ENCODE assay signal across 28 cellular contexts in the genomic region with DNA sequence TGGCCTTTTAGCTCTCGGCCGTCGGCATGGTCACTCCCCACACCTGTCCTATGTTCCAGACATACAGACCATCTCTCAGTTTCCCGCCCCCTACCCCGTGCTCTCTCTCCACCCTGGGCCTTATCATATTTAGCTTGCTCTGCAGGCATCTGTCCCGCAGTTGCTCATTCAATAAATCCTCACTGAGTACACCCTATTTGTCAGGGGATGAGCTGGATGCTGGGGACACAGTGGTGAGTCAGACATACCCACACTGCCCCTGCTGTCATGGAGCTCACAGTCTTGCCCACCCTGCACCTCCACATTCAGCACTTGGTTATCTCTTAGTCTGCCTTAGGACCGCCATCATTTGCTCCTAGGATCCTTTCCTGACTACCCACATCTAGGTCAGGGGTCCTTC.
"Had no signal": no experiment of that assay in that cellular context is flagged by ENCODE, and none has a peak within 500 bp of the region (broad histone marks: within the 10 kb centered on the region; RNA-seq: fewer than 3 reads in every experiment).

No MANE protein-coding gene starts in this region.

- H3K9me3 Mint-ChIP-seq: activated B cell treated with CpG ODN at 0.5 μM for 24 hours had no signal

- H3K4me1 Mint-ChIP-seq: activated B cell treated with CpG ODN at 0.5 μM for 24 hours; activated CD4-positive, alpha-beta T cell treated with anti-CD3 and anti-CD28 coated beads, Interleukin-2, amount 10 ng/mL, durations not matched to agents 24 days and 14 days; activated CD8-positive, alpha-beta memory T cell treated with anti-CD3 and anti-CD28 coated beads, Interleukin-2, amount 10 ng/mL, durations not matched to agents 7 days and 5 days; activated naive CD8-positive, alpha-beta T cell treated with anti-CD3 and anti-CD28 coated beads, Interleukin-2, amount 50 U/mL, for 24 hours had no signal

- H3K27ac ChIP-seq: ascending aorta, body of pancreas, Peyer's patch, RWPE1 had no signal

- H3K4me1 ChIP-seq: ascending aorta, body of pancreas, Peyer's patch had no signal

- H3K27me3 ChIP-seq: ascending aorta, body of pancreas, Peyer's patch had no signal

- ATAC-seq: activated CD8-positive, alpha-beta memory T cell treated with anti-CD3 and anti-CD28 coated beads, Interleukin-2, amount 10 ng/mL, durations not matched to agents 7 days and 5 days; activated naive CD4-positive, alpha-beta T cell treated with anti-CD3 and anti-CD28 coated beads, Interleukin-2, amount 50 U/mL, for 72 hours; activated naive CD8-positive, alpha-beta T cell treated with anti-CD3 and anti-CD28 coated beads, Interleukin-2, amount 50 U/mL, for 24 hours; activated T-cell treated with anti-CD3 and anti-CD28 coated beads, Interleukin-2, amount 50 U/mL, for 4 hours; body of pancreas; K562 had no signal

- H3K4me3 ChIP-seq: ascending aorta, body of pancreas, K562, Peyer's patch had no signal

- H3K27ac Mint-ChIP-seq: activated B cell treated with CpG ODN at 0.5 μM for 24 hours; activated CD4-positive, alpha-beta T cell treated with anti-CD3 and anti-CD28 coated beads, Interleukin-2, amount 10 ng/mL, durations not matched to agents 24 days and 14 days; activated CD8-positive, alpha-beta memory T cell treated with anti-CD3 and anti-CD28 coated beads, Interleukin-2, amount 10 ng/mL, durations not matched to agents 7 days and 5 days; activated naive CD4-positive, alpha-beta T cell treated with anti-CD3 and anti-CD28 coated beads, Interleukin-2, amount 50 U/mL, for 72 hours; activated naive CD8-positive, alpha-beta T cell treated with anti-CD3 and anti-CD28 coated beads, Interleukin-2, amount 50 U/mL, for 24 hours; T-helper 1 cell treated with Interleukin-12 subunit alpha and Interleukin-12 subunit beta and Interleukin-4 antibody, amounts not matched to agents 30 μg/mL and 1 μg/mL, for 36 hours had no signal

- H3K27me3 Mint-ChIP-seq: activated B cell treated with CpG ODN at 0.5 μM for 24 hours; activated CD4-positive, alpha-beta T cell treated with anti-CD3 and anti-CD28 coated beads, Interleukin-2, amount 10 ng/mL, durations not matched to agents 24 days and 14 days; activated CD8-positive, alpha-beta memory T cell treated with anti-CD3 and anti-CD28 coated beads, Interleukin-2, amount 10 ng/mL, durations not matched to agents 7 days and 5 days; activated naive CD8-positive, alpha-beta T cell treated with anti-CD3 and anti-CD28 coated beads, Interleukin-2, amount 50 U/mL, for 24 hours had no signal

- DNase-seq: activated B cell treated with CpG ODN at 0.5 μM for 24 hours; activated CD4-positive, alpha-beta T cell treated with anti-CD3 and anti-CD28 coated beads for 1 hour; activated CD4-positive, alpha-beta T cell treated with anti-CD3 and anti-CD28 coated beads, Interleukin-2, amount 10 ng/mL, durations not matched to agents 24 days and 14 days; activated CD4-positive, alpha-beta T cell treated with anti-CD3 and anti-CD28 coated beads, Interleukin-2, amount 50 U/mL, for 48 hours; activated CD8-positive, alpha-beta memory T cell treated with anti-CD3 and anti-CD28 coated beads, Interleukin-2, amount 10 ng/mL, durations not matched to agents 7 days and 5 days; activated effector memory CD4-positive, alpha-beta T cell treated with anti-CD3 and anti-CD28 coated beads, Interleukin-2, amount 50 U/mL, for 16 hours; activated naive CD4-positive, alpha-beta T cell treated with Interleukin-2 at 50 U/mL for 16 hours; activated naive CD8-positive, alpha-beta T cell treated with anti-CD3 and anti-CD28 coated beads, Interleukin-2, amount 50 U/mL, for 24 hours; activated T-cell treated with anti-CD3 and anti-CD28 coated beads, Interleukin-2, amount 50 U/mL, for 4 hours; amniotic stem cell; body of pancreas; Karpas-422; MM.1S; NCI-H1105; NCI-H1436; NCI-H1694 treated with DMSO at 0.1 percent for 48 hours; NCI-H2081 treated with DMSO at 0.1 percent for 48 hours; NCI-H2171; NCI-H345; NCI-H510A; NCI-H526 treated with DMSO at 0.1 percent for 48 hours; Peyer's patch; SHP77 treated with DMSO at 0.1 percent for 48 hours had no signal

- H3K36me3 Mint-ChIP-seq: activated naive CD4-positive, alpha-beta T cell treated with anti-CD3 and anti-CD28 coated beads, Interleukin-2, amount 50 U/mL, for 72 hours had no signal

- H3K4me3 Mint-ChIP-seq: activated B cell treated with CpG ODN at 0.5 μM for 24 hours; activated CD4-positive, alpha-beta T cell treated with anti-CD3 and anti-CD28 coated beads, Interleukin-2, amount 10 ng/mL, durations not matched to agents 24 days and 14 days; activated CD8-positive, alpha-beta memory T cell treated with anti-CD3 and anti-CD28 coated beads, Interleukin-2, amount 10 ng/mL, durations not matched to agents 7 days and 5 days; activated naive CD8-positive, alpha-beta T cell treated with anti-CD3 and anti-CD28 coated beads, Interleukin-2, amount 50 U/mL, for 24 hours; activated T-cell treated with anti-CD3 and anti-CD28 coated beads, Interleukin-2, amount 50 U/mL, for 4 hours; T-helper 1 cell treated with Interleukin-12 subunit alpha and Interleukin-12 subunit beta and Interleukin-4 antibody, amounts not matched to agents 30 μg/mL and 1 μg/mL, for 36 hours had no signal

- H3K9me3 ChIP-seq: ascending aorta, body of pancreas, Peyer's patch had no signal

- H3K36me3 ChIP-seq: ascending aorta had no signal
